Comparison of ENCODE assay signal across 26 cellular contexts in the genomic region with DNA sequence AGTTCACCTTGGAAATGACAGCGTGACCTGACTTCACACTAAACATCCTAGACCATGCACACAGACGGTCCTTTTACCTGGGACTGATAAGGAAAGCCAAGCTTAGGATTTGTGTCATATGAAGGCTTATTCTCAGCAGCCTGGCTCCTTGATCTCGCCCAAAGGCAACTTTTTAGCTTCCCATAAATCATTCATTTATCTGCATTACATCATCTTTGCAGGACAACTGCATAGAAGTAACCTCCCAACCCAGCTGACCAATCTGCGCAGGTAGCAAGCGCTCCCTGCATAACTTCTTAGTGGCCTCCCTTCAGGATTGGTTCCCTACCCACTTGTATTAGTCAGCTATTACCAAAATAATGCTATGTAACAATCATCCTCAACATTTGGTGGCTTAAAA.
"Had no signal": no experiment of that assay in that cellular context is flagged by ENCODE, and none has a peak within 500 bp of the region (broad histone marks: within the 10 kb centered on the region; RNA-seq: fewer than 3 reads in every experiment).

No MANE protein-coding gene starts in this region.

- H3K36me3 ChIP-seq: colonic mucosa, left ventricle myocardium inferior, lower lobe of right lung, neutrophil, right atrium auricular region, sigmoid colon, tibial nerve had no signal

- H3K9me3 Mint-ChIP-seq: endodermal cell; nephron progenitor cell; stimulated activated naive B cell treated with anti-CD40 and anti-IgM and Interleukin-4, amounts not matched to agents 10 μg/mL and 1 μg/mL and 100 μg/mL, for 72 hours had no signal

- H3K27ac Mint-ChIP-seq: endodermal cell; memory B cell; nephron progenitor cell; stimulated activated naive B cell treated with anti-CD40 and anti-IgM and Interleukin-4, amounts not matched to agents 10 μg/mL and 1 μg/mL and 100 μg/mL, for 72 hours had no signal

- H3K36me3 Mint-ChIP-seq: memory B cell; stimulated activated naive B cell treated with anti-CD40 and anti-IgM and Interleukin-4, amounts not matched to agents 10 μg/mL and 1 μg/mL and 100 μg/mL, for 72 hours had no signal

- H3K27ac ChIP-seq: colonic mucosa, foreskin keratinocyte, hepatocyte, left ventricle myocardium inferior, lower lobe of right lung, neutrophil, right atrium auricular region had no signal

- DNase-seq: cerebellar nuclear complex; colonic mucosa; dermis blood vessel endothelial cell; effector CD4-positive, alpha-beta T cell; endodermal cell; erythroblast; foreskin keratinocyte; kidney; left cardiac atrium; left ventricle myocardium inferior; lower lobe of right lung; midbrain; naive B cell; nephron progenitor cell; posterior cingulate gyrus; sigmoid colon; stimulated activated CD4-positive, alpha-beta T cell treated with anti-CD3 and anti-CD28 coated beads, Interleukin-2, amount 100 ng/mL, for 24 hours; stimulated activated CD4-positive, alpha-beta T cell treated with anti-CD3 and anti-CD28 coated beads, Interleukin-4, amount 100 ng/mL, for 4 hours; stimulated activated naive B cell treated with anti-CD40 and anti-IgM and Interleukin-4, amounts not matched to agents 10 μg/mL and 1 μg/mL and 100 μg/mL, for 72 hours; stimulated activated naive CD8-positive, alpha-beta T cell treated with anti-CD3 and anti-CD28 coated beads, Interleukin-15, amount 100 ng/mL, for 72 hours had no signal

- H3K27me3 ChIP-seq: colonic mucosa, hepatocyte, right atrium auricular region, sigmoid colon, tibial nerve had no signal

- H3K4me1 ChIP-seq: colonic mucosa, foreskin keratinocyte had no signal

- H3K4me3 Mint-ChIP-seq: endodermal cell; memory B cell; nephron progenitor cell; stimulated activated naive B cell treated with anti-CD40 and anti-IgM and Interleukin-4, amounts not matched to agents 10 μg/mL and 1 μg/mL and 100 μg/mL, for 72 hours; stimulated activated naive CD8-positive, alpha-beta T cell treated with anti-CD3 and anti-CD28 coated beads, Interleukin-15, amount 100 ng/mL, for 72 hours had no signal

- H3K9me3 ChIP-seq: colonic mucosa, left ventricle myocardium inferior, lower lobe of right lung, neutrophil, right atrium auricular region, sigmoid colon, tibial nerve had no signal

- H3K4me3 ChIP-seq: colonic mucosa, hepatocyte, left ventricle myocardium inferior, lower lobe of right lung, right atrium auricular region, sigmoid colon, skin epidermis, tibial nerve had no signal
